ENCODE assay signal across 23 cellular contexts in the genomic region with DNA sequence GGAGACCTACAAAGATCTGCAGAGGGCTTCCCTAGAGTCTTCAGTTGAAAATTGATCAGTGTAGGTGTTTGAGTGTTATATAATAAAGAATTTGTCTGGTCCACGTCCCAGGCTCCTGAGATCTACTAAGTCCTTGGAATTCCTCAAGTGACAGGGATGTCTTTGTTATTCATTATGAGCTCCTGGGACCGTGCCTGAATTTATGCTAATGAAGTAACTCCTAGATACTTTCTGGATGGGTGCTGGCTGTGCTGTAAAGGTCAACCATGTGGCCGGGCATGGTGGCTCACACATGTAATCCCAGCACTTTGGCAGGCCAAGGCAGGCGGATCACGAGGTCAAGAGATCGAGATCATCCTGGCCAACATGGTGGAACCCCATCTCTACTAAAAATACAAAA.
"Had no signal": no experiment of that assay in that cellular context is flagged by ENCODE, and none has a peak within 500 bp of the region (broad histone marks: within the 10 kb centered on the region; RNA-seq: fewer than 3 reads in every experiment).

No MANE protein-coding gene starts in this region.

- H3K4me1 Mint-ChIP-seq: activated CD4-positive, alpha-beta T cell treated with anti-CD3 and anti-CD28 coated beads, Interleukin-2, amount 10 ng/mL, durations not matched to agents 7 days and 5 days; mesothelial cell of epicardium had no signal

- DNase-seq: activated CD4-positive, alpha-beta T cell treated with anti-CD3 and anti-CD28 coated beads, Interleukin-2, amount 10 ng/mL, durations not matched to agents 7 days and 5 days; activated CD4-positive, CD25-positive, alpha-beta regulatory T cell treated with anti-CD3 and anti-CD28 coated beads, Interleukin-2, amount 50 U/mL, for 72 hours; activated CD8-positive, alpha-beta T cell treated with anti-CD3 and anti-CD28 coated beads, Interleukin-2, amount 10 ng/mL, durations not matched to agents 7 days and 5 days; activated naive CD4-positive, alpha-beta T cell treated with Interleukin-2 at 50 U/mL for 16 hours; activated naive CD8-positive, alpha-beta T cell treated with anti-CD3 and anti-CD28 coated beads, Interleukin-2, amount 10 ng/mL, durations not matched to agents 7 days and 5 days; activated T-cell treated with anti-CD3 and anti-CD28 coated beads, Interleukin-2, amount 50 U/mL, for 4 hours; amniotic stem cell; cerebellar nuclear complex; foreskin keratinocyte; left ventricle myocardium inferior; naive thymus-derived CD8-positive, alpha-beta T cell; ovary; psoas muscle; spleen; stimulated activated CD4-positive, alpha-beta T cell treated with anti-CD3 and anti-CD28 coated beads, Interleukin-4, amount 100 ng/mL, for 24 hours; stimulated activated naive CD4-positive, alpha-beta T cell treated with Interleukin-2 at 50 U/mL for 16 hours had no signal

- H3K27ac Mint-ChIP-seq: activated CD4-positive, alpha-beta T cell treated with anti-CD3 and anti-CD28 coated beads, Interleukin-2, amount 10 ng/mL, durations not matched to agents 7 days and 5 days; activated CD8-positive, alpha-beta T cell treated with anti-CD3 and anti-CD28 coated beads, Interleukin-2, amount 10 ng/mL, durations not matched to agents 7 days and 5 days; activated naive CD8-positive, alpha-beta T cell treated with anti-CD3 and anti-CD28 coated beads, Interleukin-2, amount 10 ng/mL, durations not matched to agents 7 days and 5 days; activated T-helper 2 cell treated with anti-CD3 and anti-CD28 coated beads, Interferon-gamma antibody, Interleukin-2, Interleukin-4, amounts not matched to agents 10 μg/mL and 5 μg/mL and 100 μg/mL, durations not matched to agents 14 hours and 24 hours and 36 hours; type B pancreatic cell had no signal

- ATAC-seq: activated CD8-positive, alpha-beta T cell treated with anti-CD3 and anti-CD28 coated beads, Interleukin-2, amount 10 ng/mL, durations not matched to agents 7 days and 5 days; activated T-cell treated with anti-CD3 and anti-CD28 coated beads, Interleukin-2, amount 50 U/mL, for 4 hours; foreskin keratinocyte; naive thymus-derived CD8-positive, alpha-beta T cell; psoas muscle had no signal

- H3K27me3 Mint-ChIP-seq: activated CD4-positive, alpha-beta T cell treated with anti-CD3 and anti-CD28 coated beads, Interleukin-2, amount 10 ng/mL, durations not matched to agents 7 days and 5 days; activated naive CD8-positive, alpha-beta T cell treated with anti-CD3 and anti-CD28 coated beads, Interleukin-2, amount 10 ng/mL, durations not matched to agents 7 days and 5 days; naive thymus-derived CD8-positive, alpha-beta T cell; type B pancreatic cell had no signal

- H3K27ac ChIP-seq: foreskin keratinocyte, left ventricle myocardium inferior, ovary, psoas muscle, right atrium auricular region, spleen, thoracic aorta, vagina, VCaP had no signal

- H3K4me1 ChIP-seq: foreskin keratinocyte, left ventricle myocardium inferior, psoas muscle, right atrium auricular region, spleen, vagina had no signal

- H3K27me3 ChIP-seq: foreskin keratinocyte, ovary, right atrium auricular region, spleen, vagina had no signal

- H3K9me3 Mint-ChIP-seq: activated CD4-positive, alpha-beta T cell treated with anti-CD3 and anti-CD28 coated beads, Interleukin-2, amount 10 ng/mL, durations not matched to agents 7 days and 5 days; activated naive CD8-positive, alpha-beta T cell treated with anti-CD3 and anti-CD28 coated beads, Interleukin-2, amount 10 ng/mL, durations not matched to agents 7 days and 5 days; activated T-cell treated with anti-CD3 and anti-CD28 coated beads, Interleukin-2, amount 50 U/mL, for 4 hours; activated T-helper 2 cell treated with anti-CD3 and anti-CD28 coated beads, Interferon-gamma antibody, Interleukin-2, Interleukin-4, amounts not matched to agents 10 μg/mL and 5 μg/mL and 100 μg/mL, durations not matched to agents 14 hours and 24 hours and 36 hours; mesothelial cell of epicardium; naive thymus-derived CD8-positive, alpha-beta T cell; type B pancreatic cell had no signal

- H3K4me3 Mint-ChIP-seq: activated CD4-positive, alpha-beta T cell treated with anti-CD3 and anti-CD28 coated beads, Interleukin-2, amount 10 ng/mL, durations not matched to agents 7 days and 5 days; activated CD8-positive, alpha-beta T cell treated with anti-CD3 and anti-CD28 coated beads, Interleukin-2, amount 10 ng/mL, durations not matched to agents 7 days and 5 days; activated naive CD8-positive, alpha-beta T cell treated with anti-CD3 and anti-CD28 coated beads, Interleukin-2, amount 10 ng/mL, durations not matched to agents 7 days and 5 days; activated T-cell treated with anti-CD3 and anti-CD28 coated beads, Interleukin-2, amount 50 U/mL, for 4 hours; mesothelial cell of epicardium; naive thymus-derived CD8-positive, alpha-beta T cell; type B pancreatic cell had no signal

- H3K9me3 ChIP-seq: left ventricle myocardium inferior, ovary, psoas muscle, right atrium auricular region, spleen, thoracic aorta, vagina had no signal

- H3K4me3 ChIP-seq: left ventricle myocardium inferior, ovary, psoas muscle, right atrium auricular region, spleen, thoracic aorta, vagina had no signal
